In genomic region chr20:8018928-8019177, GRCh38 we compare ENCODE assay signal across 7 cellular contexts. TPM values are rescaled to one million over a fixed set of nuclear protein-coding genes. Genes with fewer than 3 reads are reported as not detected.
DNase-seq lines count a peak whose midpoint lies in the region; ATAC-seq, FAIRE-seq and TF ChIP-seq lines count a peak whose summit lies in the region.

No MANE protein-coding gene starts in this region.

- H3K27ac Mint-ChIP-seq in T-helper 17 cell = no peak overlapping the region

- no peaks in the 10 kb centered on the region for H4K20me1 ChIP-seq in KMS-11 (ENCODE audit: insufficient read depth)

- H3K4me1 Mint-ChIP-seq in T-helper 17 cell = peaks cover 29% of the 10 kb centered on the region

- H3K4me3 Mint-ChIP-seq in T-helper 17 cell = peak overlapping the region; percentile 93

- TF ChIP-seq POLR2A in GM12891 (IDR thresholded peaks at IDR 0.05; ENCODE audit: low read depth, low read length) = no peak

- H3K27me3 Mint-ChIP-seq in T-helper 17 cell = no peaks in the 10 kb centered on the region

- peak overlapping the region; percentile 31 for H3K4me2 ChIP-seq in KMS-11

- H3K27ac ChIP-seq in KMS-11 (peak overlapping the region; percentile 91), rectal smooth muscle tissue (ENCODE audit: low read depth, low read length) (peak overlapping the region; percentile 94)

- FAIRE-seq in GM12891 (lab: Jason Lieb, UNC) = no peak

- peak; percentile 14 for ATAC-seq in GM21737 (IDR thresholded peaks at IDR 0.05; ENCODE audit: unreplicated experiment)
- peak; percentile 35 for ATAC-seq in T-helper 17 cell

- peaks cover 9% of the 10 kb centered on the region; the same call in 1 of the 2 replicates for H3K79me2 ChIP-seq in KMS-11 (ENCODE audit: insufficient read depth, low read depth)

- no peak for TF ChIP-seq CTCF in KMS-11 (conservative IDR thresholded peaks at IDR 0.05; ENCODE audit: low read depth, low read length)

- H3K9ac ChIP-seq in KMS-11 = peak overlapping the region; percentile 95
- no peak overlapping the region for H3K9ac ChIP-seq in rectal smooth muscle tissue (ENCODE audit: low read length)

- H3K36me3 ChIP-seq in KMS-11 (ENCODE audit: insufficient read depth) (no peaks in the 10 kb centered on the region), rectal smooth muscle tissue (ENCODE audit: control insufficient read depth, insufficient read depth, low read length) (no peaks in the 10 kb centered on the region)

- H3K4me3 ChIP-seq in KMS-11 (IDR thresholded peaks at IDR 0.05; ENCODE audit: insufficient read depth, low read depth, low read length) (no peak overlapping the region), rectal smooth muscle tissue (ENCODE audit: low read length) (peak overlapping the region; percentile 89)

- H3K36me3 Mint-ChIP-seq in T-helper 17 cell (ENCODE audit: low read depth) = peaks cover 5% of the 10 kb centered on the region

- DNase-seq in GM12891 (ENCODE audit: insufficient read length, low spot score) (no peak), T-helper 17 cell (no peak), foreskin melanocyte (peak; percentile 27)
- no peak for DNase-seq in activated CD8-positive, alpha-beta memory T cell treated with anti-CD3 and anti-CD28 coated beads, Interleukin-2, amount 50 U/mL, for 48 hours

- H3K27me3 ChIP-seq in KMS-11 (ENCODE audit: insufficient read depth, low read depth) = no peaks in the 10 kb centered on the region
- H3K27me3 ChIP-seq in rectal smooth muscle tissue (ENCODE audit: control insufficient read depth, insufficient read depth, low read length) = no peaks in the 10 kb centered on the region

- peaks cover 19% of the 10 kb centered on the region for H3K4me1 ChIP-seq in KMS-11 (ENCODE audit: low read depth, poor library complexity, severe bottlenecking)
- peaks cover 13% of the 10 kb centered on the region for H3K4me1 ChIP-seq in rectal smooth muscle tissue (ENCODE audit: control insufficient read depth, insufficient read depth, low read length)

- peak overlapping the region; percentile 67 for H2AFZ ChIP-seq in KMS-11 (ENCODE audit: low read depth)

- no peaks in the 10 kb centered on the region for H3K9me3 ChIP-seq in T-helper 17 cell (ENCODE audit: control insufficient read depth, low read length, poor library complexity, severe bottlenecking)

TF ChIP-seq in GM12891, 5 proteins besides CTCF, POLR2A, EP300 and RAD21:
- 0 out of 2 replicates have a peak, but pooled peaks have one; percentile 32 for TF ChIP-seq TAF1 (IDR thresholded peaks at IDR 0.05; ENCODE audit: low read depth, low read length)
- no peak for TF ChIP-seq PAX5 (IDR thresholded peaks at IDR 0.05; ENCODE audit: insufficient read depth, low read length, severe bottlenecking)
- no peak for TF ChIP-seq POU2F2 (IDR thresholded peaks at IDR 0.05; ENCODE audit: low read depth, low read length)
- no peak for TF ChIP-seq POLR2AphosphoS5 (IDR thresholded peaks at IDR 0.05; ENCODE audit: low read depth, low read length)
- TF ChIP-seq SPI1 (IDR thresholded peaks at IDR 0.05; ENCODE audit: low read depth, low read length) = no peak

RNA-seq across cellular contexts. Expression of gene TMX4, which starts 0.7 kb away (rescaled TPM):
- 4.1 TPM for polyA plus RNA-seq in GM12891 (2012; ENCODE audit: low read depth, missing spikeins)
- 10 to 100 TPM; 58.8 to 66.3 TPM for total RNA-seq in T-helper 17 cell
